Comparison of ENCODE assay signal across 1 cellular context in genomic region chr1:161502181-161502580, GRCh38.
TF ChIP-seq lines count a peak whose summit lies in the region.

No MANE protein-coding gene starts in this region.

TF ChIP-seq in HEK293, 187 proteins besides CTCF, POLR2A, EP300 and RAD21 (continued from another document and continues in another):
- no peak for TF ChIP-seq ZNF280D (tag by site-specific recombination; IDR thresholded peaks at IDR 0.05)
- no peak for TF ChIP-seq ZNF274 (IDR thresholded peaks at IDR 0.05; ENCODE audit: low read length)
- no peak for TF ChIP-seq ZNF274 (tag by site-specific recombination; IDR thresholded peaks at IDR 0.05; ENCODE audit: borderline replicate concordance)
- TF ChIP-seq, protein P1, sequence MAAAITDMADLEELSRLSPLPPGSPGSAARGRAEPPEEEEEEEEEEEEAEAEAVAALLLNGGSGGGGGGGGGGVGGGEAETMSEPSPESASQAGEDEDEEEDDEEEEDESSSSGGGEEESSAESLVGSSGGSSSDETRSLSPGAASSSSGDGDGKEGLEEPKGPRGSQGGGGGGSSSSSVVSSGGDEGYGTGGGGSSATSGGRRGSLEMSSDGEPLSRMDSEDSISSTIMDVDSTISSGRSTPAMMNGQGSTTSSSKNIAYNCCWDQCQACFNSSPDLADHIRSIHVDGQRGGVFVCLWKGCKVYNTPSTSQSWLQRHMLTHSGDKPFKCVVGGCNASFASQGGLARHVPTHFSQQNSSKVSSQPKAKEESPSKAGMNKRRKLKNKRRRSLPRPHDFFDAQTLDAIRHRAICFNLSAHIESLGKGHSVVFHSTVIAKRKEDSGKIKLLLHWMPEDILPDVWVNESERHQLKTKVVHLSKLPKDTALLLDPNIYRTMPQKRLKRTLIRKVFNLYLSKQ (tag by site-specific recombination; IDR thresholded peaks at IDR 0.05; ENCODE audit: borderline replicate concordance): no peak
- peak; percentile 49; the same call in 1 of the 2 replicates for TF ChIP-seq PRDM10 (tag by site-specific recombination; IDR thresholded peaks at IDR 0.05)
- TF ChIP-seq OSR2 (tag by site-specific recombination; IDR thresholded peaks at IDR 0.05): peak; percentile 87
- no peak for TF ChIP-seq ZNF660 (tag by site-specific recombination; IDR thresholded peaks at IDR 0.05)
- no peak for TF ChIP-seq YY2 (tag by site-specific recombination; IDR thresholded peaks at IDR 0.05)
- TF ChIP-seq, protein P2, sequence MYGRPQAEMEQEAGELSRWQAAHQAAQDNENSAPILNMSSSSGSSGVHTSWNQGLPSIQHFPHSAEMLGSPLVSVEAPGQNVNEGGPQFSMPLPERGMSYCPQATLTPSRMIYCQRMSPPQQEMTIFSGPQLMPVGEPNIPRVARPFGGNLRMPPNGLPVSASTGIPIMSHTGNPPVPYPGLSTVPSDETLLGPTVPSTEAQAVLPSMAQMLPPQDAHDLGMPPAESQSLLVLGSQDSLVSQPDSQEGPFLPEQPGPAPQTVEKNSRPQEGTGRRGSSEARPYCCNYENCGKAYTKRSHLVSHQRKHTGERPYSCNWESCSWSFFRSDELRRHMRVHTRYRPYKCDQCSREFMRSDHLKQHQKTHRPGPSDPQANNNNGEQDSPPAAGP (tag by site-specific recombination; IDR thresholded peaks at IDR 0.05): no peak
- TF ChIP-seq ZNF549 (tag by site-specific recombination; IDR thresholded peaks at IDR 0.05): no peak
- peak; percentile 63 for TF ChIP-seq OVOL3 (tag by site-specific recombination; IDR thresholded peaks at IDR 0.05)
- TF ChIP-seq, protein P3, sequence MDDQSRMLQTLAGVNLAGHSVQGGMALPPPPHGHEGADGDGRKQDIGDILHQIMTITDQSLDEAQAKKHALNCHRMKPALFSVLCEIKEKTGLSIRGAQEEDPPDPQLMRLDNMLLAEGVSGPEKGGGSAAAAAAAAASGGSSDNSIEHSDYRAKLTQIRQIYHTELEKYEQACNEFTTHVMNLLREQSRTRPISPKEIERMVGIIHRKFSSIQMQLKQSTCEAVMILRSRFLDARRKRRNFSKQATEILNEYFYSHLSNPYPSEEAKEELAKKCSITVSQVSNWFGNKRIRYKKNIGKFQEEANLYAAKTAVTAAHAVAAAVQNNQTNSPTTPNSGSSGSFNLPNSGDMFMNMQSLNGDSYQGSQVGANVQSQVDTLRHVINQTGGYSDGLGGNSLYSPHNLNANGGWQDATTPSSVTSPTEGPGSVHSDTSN (CRISPR knock-in tag; IDR thresholded peaks at IDR 0.05): no peak
- TF ChIP-seq SCRT1 (tag by site-specific recombination; IDR thresholded peaks at IDR 0.05; ENCODE audit: borderline replicate concordance): peak; percentile 33; the same call in 1 of the 2 replicates
- TF ChIP-seq ZNF24 (tag by site-specific recombination; IDR thresholded peaks at IDR 0.05): no peak
- TF ChIP-seq ZNF76 (tag by site-specific recombination; IDR thresholded peaks at IDR 0.05; ENCODE audit: borderline replicate concordance, low read depth): no peak
- TF ChIP-seq SP2 (tag by site-specific recombination; IDR thresholded peaks at IDR 0.05): no peak
- no peak for TF ChIP-seq ELK4 (IDR thresholded peaks at IDR 0.05; ENCODE audit: borderline replicate concordance, low read depth, low read length)
- TF ChIP-seq ZNF561 (tag by site-specific recombination; IDR thresholded peaks at IDR 0.05; ENCODE audit: borderline replicate concordance): 0 out of 2 replicates have a peak, but pooled peaks have one; percentile 30
- no peak for TF ChIP-seq ZNF354C (tag by site-specific recombination; IDR thresholded peaks at IDR 0.05; ENCODE audit: borderline replicate concordance, low read depth)
- peak; percentile 76; the same call in 1 of the 2 replicates for TF ChIP-seq ZFP69B (tag by site-specific recombination; IDR thresholded peaks at IDR 0.05)
- TF ChIP-seq ZNF311 (tag by site-specific recombination; IDR thresholded peaks at IDR 0.05; ENCODE audit: borderline replicate concordance): no peak
- no peak for TF ChIP-seq ZNF645 (tag by site-specific recombination; IDR thresholded peaks at IDR 0.05)
- TF ChIP-seq ZNF514 (tag by site-specific recombination; IDR thresholded peaks at IDR 0.05): no peak
- peak; percentile 96; the same call in 1 of the 2 replicates for TF ChIP-seq MZF1 (tag by site-specific recombination; IDR thresholded peaks at IDR 0.05; ENCODE audit: borderline replicate concordance)
- TF ChIP-seq ZSCAN30 (tag by site-specific recombination; IDR thresholded peaks at IDR 0.05): 0 out of 2 replicates have a peak, but pooled peaks have one; percentile 10
- TF ChIP-seq ZNF2 (tag by site-specific recombination; IDR thresholded peaks at IDR 0.05): no peak
- no peak for TF ChIP-seq ZNF37A (tag by site-specific recombination; IDR thresholded peaks at IDR 0.05)
- TF ChIP-seq SP7 (tag by site-specific recombination; IDR thresholded peaks at IDR 0.05): peak; percentile 96
- peak; percentile 62 for TF ChIP-seq ZBTB17 (tag by site-specific recombination; IDR thresholded peaks at IDR 0.05)
- peak; percentile 12; the same call in 1 of the 2 replicates for TF ChIP-seq EGR2 (tag by site-specific recombination; IDR thresholded peaks at IDR 0.05; ENCODE audit: low read depth)
- 0 out of 2 replicates have a peak, but pooled peaks have one; percentile 13 for TF ChIP-seq SP3 (tag by site-specific recombination; IDR thresholded peaks at IDR 0.05)
- peak; percentile 96 for TF ChIP-seq ZBTB20 (tag by site-specific recombination; IDR thresholded peaks at IDR 0.05)
- no peak for TF ChIP-seq ZNF530 (tag by site-specific recombination; IDR thresholded peaks at IDR 0.05; ENCODE audit: low read depth)
- TF ChIP-seq ZNF112 (tag by site-specific recombination; IDR thresholded peaks at IDR 0.05): no peak
- TF ChIP-seq GLI2 (tag by site-specific recombination; IDR thresholded peaks at IDR 0.05; ENCODE audit: borderline replicate concordance, low read depth): no peak
- no peak for TF ChIP-seq ZNF324 (tag by site-specific recombination; IDR thresholded peaks at IDR 0.05)
- no peak for TF ChIP-seq ZNF223 (tag by site-specific recombination; IDR thresholded peaks at IDR 0.05)
- TF ChIP-seq ZNF639 (tag by site-specific recombination; IDR thresholded peaks at IDR 0.05): no peak
- no peak for TF ChIP-seq ZFP41 (tag by site-specific recombination; IDR thresholded peaks at IDR 0.05; ENCODE audit: borderline replicate concordance)
- no peak for TF ChIP-seq ZNF416 (tag by site-specific recombination; IDR thresholded peaks at IDR 0.05)
- TF ChIP-seq, protein P4, sequence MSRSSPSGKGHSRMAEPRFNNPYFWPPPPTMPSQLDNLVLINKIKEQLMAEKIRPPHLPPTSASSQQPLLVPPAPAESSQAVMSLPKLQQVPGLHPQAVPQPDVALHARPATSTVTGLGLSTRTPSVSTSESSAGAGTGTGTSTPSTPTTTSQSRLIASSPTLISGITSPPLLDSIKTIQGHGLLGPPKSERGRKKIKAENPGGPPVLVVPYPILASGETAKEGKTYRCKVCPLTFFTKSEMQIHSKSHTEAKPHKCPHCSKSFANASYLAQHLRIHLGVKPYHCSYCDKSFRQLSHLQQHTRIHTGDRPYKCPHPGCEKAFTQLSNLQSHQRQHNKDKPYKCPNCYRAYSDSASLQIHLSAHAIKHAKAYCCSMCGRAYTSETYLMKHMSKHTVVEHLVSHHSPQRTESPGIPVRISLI (tag by site-specific recombination; IDR thresholded peaks at IDR 0.05): no peak
- no peak for TF ChIP-seq BCL11B (tag by site-specific recombination; IDR thresholded peaks at IDR 0.05; ENCODE audit: low read depth)
- TF ChIP-seq ZNF473 (tag by site-specific recombination; IDR thresholded peaks at IDR 0.05): no peak
- TF ChIP-seq ZNF501 (tag by site-specific recombination; IDR thresholded peaks at IDR 0.05): 0 out of 2 replicates have a peak, but pooled peaks have one; percentile 38
- no peak for TF ChIP-seq HOXD13 (CRISPR knock-in tag; IDR thresholded peaks at IDR 0.05; ENCODE audit: borderline replicate concordance)
- TF ChIP-seq, protein P5, sequence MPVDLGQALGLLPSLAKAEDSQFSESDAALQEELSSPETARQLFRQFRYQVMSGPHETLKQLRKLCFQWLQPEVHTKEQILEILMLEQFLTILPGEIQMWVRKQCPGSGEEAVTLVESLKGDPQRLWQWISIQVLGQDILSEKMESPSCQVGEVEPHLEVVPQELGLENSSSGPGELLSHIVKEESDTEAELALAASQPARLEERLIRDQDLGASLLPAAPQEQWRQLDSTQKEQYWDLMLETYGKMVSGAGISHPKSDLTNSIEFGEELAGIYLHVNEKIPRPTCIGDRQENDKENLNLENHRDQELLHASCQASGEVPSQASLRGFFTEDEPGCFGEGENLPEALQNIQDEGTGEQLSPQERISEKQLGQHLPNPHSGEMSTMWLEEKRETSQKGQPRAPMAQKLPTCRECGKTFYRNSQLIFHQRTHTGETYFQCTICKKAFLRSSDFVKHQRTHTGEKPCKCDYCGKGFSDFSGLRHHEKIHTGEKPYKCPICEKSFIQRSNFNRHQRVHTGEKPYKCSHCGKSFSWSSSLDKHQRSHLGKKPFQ (tag by site-specific recombination; IDR thresholded peaks at IDR 0.05): no peak
- TF ChIP-seq HOXA7 (CRISPR knock-in tag; IDR thresholded peaks at IDR 0.05; ENCODE audit: borderline replicate concordance): no peak
